1 cellular context compared by ENCODE assay signal in genomic region chr12:103936679-103937078, GRCh38.
TF ChIP-seq lines count a peak whose summit lies in the region.

No MANE protein-coding gene starts in this region.

TF ChIP-seq in GM12878, 131 proteins besides CTCF, POLR2A, EP300 and RAD21:
- TF ChIP-seq POLR2AphosphoS5 (IDR thresholded peaks at IDR 0.05; ENCODE audit: low read length): peak; percentile 67; the same call in 1 of the 2 replicates
- TF ChIP-seq MEF2B (IDR thresholded peaks at IDR 0.05; ENCODE audit: partially characterized antibody, poor library complexity, severe bottlenecking): no peak
- TF ChIP-seq RBBP5 (conservative IDR thresholded peaks at IDR 0.05): no peak
- TF ChIP-seq SMARCA5 (IDR thresholded peaks at IDR 0.05): no peak
- no peak for TF ChIP-seq HDAC6 (IDR thresholded peaks at IDR 0.05; ENCODE audit: unreplicated experiment)
- no peak for TF ChIP-seq PBX3 (IDR thresholded peaks at IDR 0.05; ENCODE audit: insufficient replicate concordance, low read depth, low read length)
